21 cellular contexts compared by ENCODE assay signal in genomic region chr17:83006515-83007455, GRCh38.
DNase-seq lines count a peak whose midpoint lies in the region; ATAC-seq and TF ChIP-seq lines count a peak whose summit lies in the region.
"Had no signal": no experiment of that assay in that cellular context is flagged by ENCODE, and none has a peak within 500 bp of the region (broad histone marks: within the 10 kb centered on the region; RNA-seq: fewer than 3 reads in every experiment).

No MANE protein-coding gene starts in this region.

- no peaks in the 10 kb centered on the region for H3K79me2 ChIP-seq in H9 (ENCODE audit: insufficient read depth, low read length)

- H3K4me1 Mint-ChIP-seq in CD14-positive monocyte (no peaks in the 10 kb centered on the region), H9 (peaks cover 4 to 17% of the 10 kb centered on the region in 2 experiments)

- peak overlapping the region in 5 of 7 donors; percentile 2 to 41 (median 18) for H3K27ac Mint-ChIP-seq in CD14-positive monocyte
- peak overlapping the region in 1 of 3 experiments; percentile 55; a peak in 3 of 7 replicates for H3K27ac Mint-ChIP-seq in H9
- H3K27ac Mint-ChIP-seq: activated CD8-positive, alpha-beta T cell treated with anti-CD3 and anti-CD28 coated beads for 36 hours; activated naive CD8-positive, alpha-beta T cell; mesothelial cell of epicardium had no signal

- H2BK20ac ChIP-seq in IMR-90 (ENCODE audit: low read depth, low read length) (no peak overlapping the region), H9 (ENCODE audit: low read depth, low read length, poor library complexity, severe bottlenecking) (no peak overlapping the region)

- 72% methylated on average over 27 of the region's 38 CpGs; no CpG with 5 or more reads in 1 of the 2 experiments for WGBS in IMR-90 (ENCODE audit: extremely low coverage in 2 of 2, insufficient read length in 1 of 2), 2 experiments
- no CpG with 5 or more reads among the region's 38 CpGs for WGBS in neuronal stem cell (ENCODE audit: extremely low coverage in 2 of 2, insufficient read length in 2 of 2, insufficient replicate concordance in 1 of 2), 2 donors
- WGBS in H9 (ENCODE audit: extremely low coverage, insufficient read length, low lambda C conversion rate): no CpG with 5 or more reads among the region's 38 CpGs

- no peak for TF ChIP-seq POLR2A in IMR-90 (IDR thresholded peaks at IDR 0.05; ENCODE audit: low read depth, low read length)

- peaks cover 0 to 2% (median 2%) of the 10 kb centered on the region in 3 donors for H3K27me3 Mint-ChIP-seq in CD14-positive monocyte (ENCODE audit: low read depth in 3 of 3)
- no peaks in the 10 kb centered on the region for H3K27me3 Mint-ChIP-seq in H9 (ENCODE audit: low read depth)
- H3K27me3 Mint-ChIP-seq: activated CD8-positive, alpha-beta T cell treated with anti-CD3 and anti-CD28 coated beads for 36 hours; activated naive CD8-positive, alpha-beta T cell had no signal

- H3K18ac ChIP-seq in IMR-90 (ENCODE audit: low read depth, low read length): no peak overlapping the region
- no peak overlapping the region for H3K18ac ChIP-seq in neuronal stem cell (ENCODE audit: low read length)
- no peak overlapping the region for H3K18ac ChIP-seq in H9 (ENCODE audit: insufficient read length, low read depth, low read length)

- H3K36me3 ChIP-seq in IMR-90 (ENCODE audit: control insufficient read depth, insufficient read depth, low read length): peaks cover 4% of the 10 kb centered on the region; the same call in 1 of the 2 replicates
- H3K36me3 ChIP-seq in cardiac muscle cell: no peaks in the 10 kb centered on the region
- peaks cover 3 to 19% of the 10 kb centered on the region in 2 donors for H3K36me3 ChIP-seq in neuronal stem cell (replicated peaks in 1 of 2; ENCODE audit: control insufficient read depth in 2 of 2, insufficient read depth in 2 of 2, low read length in 2 of 2)

- H2AK5ac ChIP-seq in IMR-90 (ENCODE audit: low read depth, low read length): no peak overlapping the region; the same call in 1 of the 2 replicates
- H2AK5ac ChIP-seq in neuronal stem cell (ENCODE audit: low read depth, low read length): no peak overlapping the region
- H2AK5ac ChIP-seq in H9 (ENCODE audit: insufficient read length, low read length): no peak overlapping the region

- H2BK120ac ChIP-seq in IMR-90 (ENCODE audit: low read depth, low read length) (no peak overlapping the region), neuronal stem cell (ENCODE audit: low read depth, low read length) (no peak overlapping the region), H9 (ENCODE audit: low read depth, low read length, poor library complexity, severe bottlenecking) (no peak overlapping the region)

- H3K79me1 ChIP-seq in IMR-90 (ENCODE audit: low read depth in 1 of 2, low read length in 2 of 2) (peaks cover 0 to 3% of the 10 kb centered on the region in 2 experiments; a peak in 1 of 4 replicates), neuronal stem cell (ENCODE audit: low read depth, low read length) (no peaks in the 10 kb centered on the region), H9 (ENCODE audit: insufficient read depth, low read depth, low read length, poor library complexity, severe bottlenecking) (no peaks in the 10 kb centered on the region)

- H3K4me2 ChIP-seq in IMR-90 (ENCODE audit: low read depth, low read length) (no peak overlapping the region), neuronal stem cell (ENCODE audit: insufficient read depth, low read length, poor library complexity, severe bottlenecking) (no peak overlapping the region), H9 (ENCODE audit: insufficient read depth, insufficient read length, low read length) (no peak overlapping the region)

- H4K5ac ChIP-seq in IMR-90 (ENCODE audit: low read depth, low read length) (no peak overlapping the region), H9 (ENCODE audit: insufficient read length, low read depth, low read length) (no peak overlapping the region)

- no peak overlapping the region for H3K27ac ChIP-seq in IMR-90 (ENCODE audit: insufficient read depth, low read length)
- peak overlapping the region; percentile 28 for H3K27ac ChIP-seq in cardiac muscle cell
- H3K27ac ChIP-seq in neuronal stem cell (replicated peaks; ENCODE audit: low read length): no peak overlapping the region
- no peak overlapping the region for H3K27ac ChIP-seq in dorsolateral prefrontal cortex
- H3K27ac ChIP-seq in H9 (ENCODE audit: insufficient read length, low read depth, low read length): no peak overlapping the region
- H3K27ac ChIP-seq: body of pancreas had no signal

- H3K36me3 Mint-ChIP-seq in CD14-positive monocyte: peaks cover 54 to 66% of the 10 kb centered on the region in 2 donors
- H3K36me3 Mint-ChIP-seq in H9 (ENCODE audit: insufficient read depth in 1 of 3, low read depth in 3 of 3): peaks cover 12 to 21% (median 12%) of the 10 kb centered on the region in 3 experiments
- H3K36me3 Mint-ChIP-seq: activated naive CD8-positive, alpha-beta T cell had no signal

- H2AFZ ChIP-seq in IMR-90 (replicated peaks; ENCODE audit: low read length, poor library complexity): peak overlapping the region; percentile 58
- H2AFZ ChIP-seq in neuronal stem cell (ENCODE audit: low read length): no peak overlapping the region
- no peak overlapping the region for H2AFZ ChIP-seq in H9 (ENCODE audit: low read length)

- no peaks in the 10 kb centered on the region for H3K9me1 ChIP-seq in IMR-90 (ENCODE audit: insufficient read depth, low read length)

- in situ Hi-C loops in IMR-90 (cut with MboI; ENCODE audit: low sequenced_read_pairs): no loop called here

- H3K14ac ChIP-seq in IMR-90 (replicated peaks; ENCODE audit: low read depth, low read length) (peak overlapping the region; percentile 66; the same call in 1 of the 2 replicates), neuronal stem cell (ENCODE audit: low read length) (peak overlapping the region; percentile 75), H9 (ENCODE audit: insufficient read depth, low read length) (no peak overlapping the region)

- no peak overlapping the region for H3K4me3 Mint-ChIP-seq in CD14-positive monocyte
- H3K4me3 Mint-ChIP-seq in H9: no peak overlapping the region
- H3K4me3 Mint-ChIP-seq: activated CD8-positive, alpha-beta T cell treated with anti-CD3 and anti-CD28 coated beads for 36 hours; activated naive CD8-positive, alpha-beta T cell; mesothelial cell of epicardium had no signal

- CTCF ChIA-PET in IMR-90 (lab: Yijun Ruan, JAX): no interaction called here

- H3K4me1 ChIP-seq in IMR-90 (ENCODE audit: control insufficient read depth, insufficient read depth, low read length) (peaks cover 8% of the 10 kb centered on the region), cardiac muscle cell (ENCODE audit: low read depth) (peaks cover 28% of the 10 kb centered on the region), neuronal stem cell (ENCODE audit: control insufficient read depth in 2 of 2, insufficient read depth in 1 of 2, low read depth in 1 of 2, low read length in 2 of 2) (peaks cover 0 to 2% of the 10 kb centered on the region in 2 donors), H9 (ENCODE audit: insufficient read depth, low read length) (no peaks in the 10 kb centered on the region; the same call in 1 of the 2 replicates)
- H3K4me1 ChIP-seq: body of pancreas had no signal

- H3K27me3 ChIP-seq in IMR-90 (ENCODE audit: control insufficient read depth, insufficient read depth, low read length) (no peaks in the 10 kb centered on the region), cardiac muscle cell (no peaks in the 10 kb centered on the region), neuronal stem cell (ENCODE audit: control insufficient read depth in 3 of 3, insufficient read depth in 3 of 3, low read depth in 1 of 3, low read length in 3 of 3) (no peaks in the 10 kb centered on the region), dorsolateral prefrontal cortex (no peaks in the 10 kb centered on the region), H9 (ENCODE audit: insufficient read depth, low read length) (no peaks in the 10 kb centered on the region)
- H3K27me3 ChIP-seq: body of pancreas had no signal

- H3K56ac ChIP-seq in IMR-90 (ENCODE audit: extremely low read depth, insufficient read depth, low read length) (no peak overlapping the region), H9 (ENCODE audit: insufficient read length, low read depth, low read length) (no peak overlapping the region)

- ATAC-seq in IMR-90 (ENCODE audit: low read depth): no peak
- no peak for ATAC-seq in HG02885 (IDR thresholded peaks at IDR 0.05; ENCODE audit: poor library complexity, unreplicated experiment)
- ATAC-seq: activated CD8-positive, alpha-beta T cell treated with anti-CD3 and anti-CD28 coated beads for 36 hours; body of pancreas; esophagus mucosa had no signal

- H2BK12ac ChIP-seq in neuronal stem cell (ENCODE audit: low read length) (no peak overlapping the region), H9 (ENCODE audit: insufficient read length, low read depth, low read length) (no peak overlapping the region)

- no peak overlapping the region for H2BK15ac ChIP-seq in IMR-90 (ENCODE audit: low read depth, low read length)
- no peak overlapping the region for H2BK15ac ChIP-seq in neuronal stem cell (ENCODE audit: low read length)
- no peak overlapping the region for H2BK15ac ChIP-seq in H9 (ENCODE audit: low read depth, low read length)

- no peak overlapping the region for H3T11ph ChIP-seq in H9 (ENCODE audit: low read length)

- H3K4ac ChIP-seq in IMR-90 (ENCODE audit: low read depth, low read length) (no peak overlapping the region), neuronal stem cell (ENCODE audit: low read length) (no peak overlapping the region), H9 (ENCODE audit: low read depth, low read length) (no peak overlapping the region)

- H4K8ac ChIP-seq in IMR-90 (ENCODE audit: low read depth in 2 of 2, low read length in 2 of 2) (no peak overlapping the region), neuronal stem cell (ENCODE audit: low read depth, low read length) (no peak overlapping the region), H9 (replicated peaks; ENCODE audit: insufficient read length, low read depth, low read length) (no peak overlapping the region)

- intact Hi-C loops in CD14-positive monocyte (cut with micrococcal nuclease) (no loop called here), IMR-90 (cut with micrococcal nuclease) (no loop called here), dorsolateral prefrontal cortex (cut with DNase I) (no loop called here)

- H3K4me3 ChIP-seq in IMR-90 (ENCODE audit: insufficient read depth, low read depth, low read length) (no peak overlapping the region), cardiac muscle cell (no peak overlapping the region), neuronal stem cell (ENCODE audit: low read length in 2 of 2) (no peak overlapping the region), dorsolateral prefrontal cortex (no peak overlapping the region)
- H3K4me3 ChIP-seq: body of pancreas had no signal

- POLR2A ChIA-PET in IMR-90 (lab: Charles Lee; ENCODE audit: unreplicated experiment): interaction anchor here (0.6 kb wide), 1 partner anchor 103 kb away, joined by 3 read pairs; no protein-coding TSS in a partner anchor

- peaks cover 10 to 26% (median 17%) of the 10 kb centered on the region in 7 donors for H3K9me3 Mint-ChIP-seq in CD14-positive monocyte
- H3K9me3 Mint-ChIP-seq in H9: peaks cover 5 to 6% of the 10 kb centered on the region in 2 experiments; a peak in 3 of 5 replicates
- H3K9me3 Mint-ChIP-seq: activated CD8-positive, alpha-beta T cell treated with anti-CD3 and anti-CD28 coated beads for 36 hours; mesothelial cell of epicardium had no signal

- H3K9me3 ChIP-seq in IMR-90 (ENCODE audit: control insufficient read depth, insufficient read depth, low read length): no peaks in the 10 kb centered on the region
- no peaks in the 10 kb centered on the region for H3K9me3 ChIP-seq in cardiac muscle cell (ENCODE audit: low read depth)
- H3K9me3 ChIP-seq in neuronal stem cell (replicated peaks in 1 of 2; ENCODE audit: control insufficient read depth in 2 of 2, insufficient read depth in 1 of 2, low read depth in 1 of 2, low read length in 2 of 2): peaks cover 9 to 12% of the 10 kb centered on the region in 2 donors
- H3K9me3 ChIP-seq in H9 (ENCODE audit: control insufficient read depth, low read depth, low read length): no peaks in the 10 kb centered on the region
- H3K9me3 ChIP-seq: body of pancreas had no signal

- DNase-seq in CD14-positive monocyte (ENCODE audit: low spot score) (no peak), IMR-90 (no peak), cardiac muscle cell (ENCODE audit: low read depth in 1 of 2, low spot score in 1 of 2) (peak in 1 of 2 donors; percentile 21), neuronal stem cell (ENCODE audit: low spot score) (no peak), dorsolateral prefrontal cortex (no peak), H9 (no peak), NCI-H748 treated with DMSO at 0.1 percent for 48 hours (lab: John Stamatoyannopoulos, UW) (no peak)
- DNase-seq: activated CD8-positive, alpha-beta T cell treated with anti-CD3 and anti-CD28 coated beads for 36 hours; activated T-cell treated with anti-CD3 and anti-CD28 coated beads, Interleukin-2, amount 50 U/mL, for 48 hours; body of pancreas; COR-L47; NCI-H2029 treated with DMSO at 0.1 percent for 48 hours; NCI-H82; occipital lobe; stimulated activated CD4-positive, alpha-beta T cell treated with anti-CD3 and anti-CD28 coated beads, Interleukin-2, amount 100 ng/mL, for 48 hours; substantia nigra; SW 1271 had no signal

- H4K20me1 ChIP-seq in IMR-90 (ENCODE audit: insufficient read depth, low read length) (no peaks in the 10 kb centered on the region), H9 (ENCODE audit: control insufficient read depth, insufficient read depth, insufficient read length) (no peaks in the 10 kb centered on the region)

- dilution Hi-C loops in IMR-90 (cut with HindIII; ENCODE audit: low sequenced_read_pairs, unreplicated experiment): no loop called here

- no peak overlapping the region; the same call in 1 of the 2 replicates for H3K23ac ChIP-seq in IMR-90 (ENCODE audit: low read depth, low read length)
- no peak overlapping the region for H3K23ac ChIP-seq in neuronal stem cell (ENCODE audit: low read depth, low read length, poor library complexity)
- no peak overlapping the region for H3K23ac ChIP-seq in H9 (ENCODE audit: insufficient read length, low read depth, low read length)

- TF ChIP-seq CTCF in CD14-positive monocyte (IDR thresholded peaks at IDR 0.05) (no peak), IMR-90 (conservative IDR thresholded peaks at IDR 0.05; ENCODE audit: low read depth, low read length) (no peak), cardiac muscle cell (IDR thresholded peaks at IDR 0.05; ENCODE audit: low read depth, low read length) (no peak), dorsolateral prefrontal cortex (IDR thresholded peaks at IDR 0.05 in 54 of 56, conservative IDR thresholded peaks at IDR 0.05 in 2 of 56; ENCODE audit: low read depth in 1 of 56, partially characterized antibody in 56 of 56) (no peak), H9 (conservative IDR thresholded peaks at IDR 0.05) (no peak)

- no peak overlapping the region for H2BK5ac ChIP-seq in IMR-90 (ENCODE audit: low read depth, low read length, poor library complexity, severe bottlenecking)
- no peak overlapping the region for H2BK5ac ChIP-seq in neuronal stem cell (ENCODE audit: low read length)
- H2BK5ac ChIP-seq in H9 (ENCODE audit: insufficient read length, low read length): no peak overlapping the region

- TF ChIP-seq RAD21 in IMR-90 (IDR thresholded peaks at IDR 0.05; ENCODE audit: low read length): no peak

- H3K9ac ChIP-seq in IMR-90 (ENCODE audit: low read depth, low read length) (no peak overlapping the region), neuronal stem cell (ENCODE audit: low read depth, low read length, poor library complexity) (no peak overlapping the region), H9 (ENCODE audit: extremely low read depth, insufficient read length, low read length) (no peak overlapping the region)

- H4K91ac ChIP-seq in IMR-90 (ENCODE audit: insufficient read depth, low read depth, low read length) (no peak overlapping the region), neuronal stem cell (ENCODE audit: low read depth, low read length, poor library complexity) (no peak overlapping the region), H9 (ENCODE audit: insufficient read length, low read depth, low read length) (no peak overlapping the region)

- no peaks in the 10 kb centered on the region for H3K23me2 ChIP-seq in H9 (ENCODE audit: insufficient read length, low read depth, low read length, poor library complexity, severe bottlenecking)

- no TSS peak for BruUV-seq in IMR-90 (replicated peaks; lab: Mats Ljungman, UMichigan)

- peak overlapping the region; percentile 13 for H2AK9ac ChIP-seq in IMR-90 (replicated peaks; ENCODE audit: low read depth, low read length, poor library complexity)
